21 cellular contexts compared by ENCODE assay signal in genomic region chr6:60671369-60671768, GRCh38.
DNase-seq lines count a peak whose midpoint lies in the region; ATAC-seq, FAIRE-seq and TF ChIP-seq lines count a peak whose summit lies in the region.
"Had no signal": no experiment of that assay in that cellular context is flagged by ENCODE, and none has a peak within 500 bp of the region (broad histone marks: within the 10 kb centered on the region; RNA-seq: fewer than 3 reads in every experiment).

No MANE protein-coding gene starts in this region.

- no peak overlapping the region for H3K23ac ChIP-seq in H1 (ENCODE audit: insufficient read length)

- H3K27me3 Mint-ChIP-seq in GM23338 (ENCODE audit: insufficient read depth, low read depth, poor library complexity), result peaks cover 8% of the 10 kb centered on the region
- H3K27me3 Mint-ChIP-seq: CD4-positive, alpha-beta memory T cell had no signal

- H2AFZ ChIP-seq in GM23338, result no peak overlapping the region
- H2AFZ ChIP-seq in H1 (ENCODE audit: low read length), result no peak overlapping the region

- no peak overlapping the region for H3K56ac ChIP-seq in H1 (replicated peaks; ENCODE audit: insufficient read length, low read depth, low read length)

- no peak overlapping the region for H3K14ac ChIP-seq in H1 (ENCODE audit: insufficient read length)

- H4K20me1 ChIP-seq in GM23338 (replicated peaks; ENCODE audit: insufficient read depth) (no peaks in the 10 kb centered on the region), H1 (replicated peaks in 1 of 2; ENCODE audit: control insufficient read depth in 1 of 2, insufficient read depth in 2 of 2, low read length in 2 of 2) (no peaks in the 10 kb centered on the region)
- H4K20me1 ChIP-seq: BLaER1 had no signal

- TF ChIP-seq POLR2A in H1 (IDR thresholded peaks at IDR 0.05; ENCODE audit: control extremely low read depth in 1 of 2, low read depth in 2 of 2, low read length in 2 of 2), result no peak

- POLR2A ChIA-PET in H1 (lab: Charles Lee; ENCODE audit: partially characterized antibody), result no interaction called here

- peak overlapping the region; percentile 29; the same call in 1 of the 2 replicates for H2BK5ac ChIP-seq in H1 (ENCODE audit: low read depth, low read length)

- H2BK12ac ChIP-seq in H1 (ENCODE audit: low read depth, low read length), result no peak overlapping the region

- peak; percentile 58 for ATAC-seq in GM23338
- ATAC-seq in GM18873 (IDR thresholded peaks at IDR 0.05; ENCODE audit: low FRiP score, unreplicated experiment), result no peak
- ATAC-seq in GM21390 (IDR thresholded peaks at IDR 0.05; ENCODE audit: unreplicated experiment), result no peak
- ATAC-seq: A549 had no signal

- H3F3A ChIP-seq in GM23338 (replicated peaks; ENCODE audit: low read depth), result no peaks in the 10 kb centered on the region

- TF ChIP-seq RAD21 in H1 (IDR thresholded peaks at IDR 0.05 in 1 of 2, conservative IDR thresholded peaks at IDR 0.05 in 1 of 2; ENCODE audit: low read depth in 2 of 2, low read length in 2 of 2), result no peak

- no peak for TF ChIP-seq EP300 in H1 (IDR thresholded peaks at IDR 0.05; ENCODE audit: borderline replicate concordance in 1 of 2, low read depth in 2 of 2, low read length in 2 of 2)

- H3K79me1 ChIP-seq in H1 (ENCODE audit: low read depth, low read length), result no peaks in the 10 kb centered on the region

- no peak overlapping the region; the same call in 1 of the 2 replicates for H3K27ac Mint-ChIP-seq in GM23338
- H3K27ac Mint-ChIP-seq: CD14-positive monocyte; CD4-positive, alpha-beta memory T cell had no signal

- no peak overlapping the region; the same call in 2 of the 3 replicates for H3K4me3 Mint-ChIP-seq in GM23338
- H3K4me3 Mint-ChIP-seq: CD14-positive monocyte; CD4-positive, alpha-beta memory T cell had no signal

- H3K36me3 ChIP-seq in GM23338 (ENCODE audit: insufficient read depth), result peaks cover 8% of the 10 kb centered on the region; the same call in 1 of the 2 replicates
- H3K36me3 ChIP-seq in HUES64 (ENCODE audit: insufficient read depth, low read length), result peaks cover 6% of the 10 kb centered on the region; the same call in 1 of the 2 replicates
- H3K36me3 ChIP-seq in H1 (ENCODE audit: control insufficient read depth in 2 of 4, insufficient read depth in 4 of 4, low read length in 3 of 4), result no peaks in the 10 kb centered on the region; a peak in 2 of 8 replicates
- no peaks in the 10 kb centered on the region for H3K36me3 ChIP-seq in iPS-18a (ENCODE audit: control insufficient read depth, low read depth, low read length)
- H3K36me3 ChIP-seq: BLaER1 had no signal

- no peak overlapping the region for H2BK120ac ChIP-seq in H1 (replicated peaks; ENCODE audit: low read depth, low read length)

- H3K4me1 ChIP-seq in GM23338 (ENCODE audit: insufficient read depth) (peaks cover 22% of the 10 kb centered on the region), HUES64 (ENCODE audit: insufficient read depth, low read length) (peaks cover 31% of the 10 kb centered on the region), H1 (replicated peaks in 1 of 4; ENCODE audit: control insufficient read depth in 3 of 4, insufficient read depth in 4 of 4, low read length in 3 of 4) (peaks cover 0 to 4% (median 0%) of the 10 kb centered on the region in 4 experiments; a peak in 1 of 7 replicates), iPS-18a (ENCODE audit: control insufficient read depth, low read depth, low read length) (peaks cover 13% of the 10 kb centered on the region)
- H3K4me1 ChIP-seq: A549, BLaER1 had no signal

- H4K8ac ChIP-seq in H1 (ENCODE audit: extremely low read depth, insufficient read depth, low read length), result no peak overlapping the region

- H3K27me3 ChIP-seq in GM23338 (ENCODE audit: insufficient read depth) (no peaks in the 10 kb centered on the region), HUES64 (ENCODE audit: insufficient read depth, low read length) (no peaks in the 10 kb centered on the region), H1 (replicated peaks in 1 of 4; ENCODE audit: control insufficient read depth in 3 of 4, extremely low read depth in 1 of 4, insufficient read depth in 3 of 4, low read length in 3 of 4) (no peaks in the 10 kb centered on the region), iPS-18a (ENCODE audit: control insufficient read depth, insufficient read depth, low read length) (no peaks in the 10 kb centered on the region)
- H3K27me3 ChIP-seq: BLaER1 had no signal

- no peak overlapping the region for H2AK5ac ChIP-seq in H1 (ENCODE audit: low read depth, low read length)

- H3K4me2 ChIP-seq in GM23338 (peak overlapping the region; percentile 8; the same call in 1 of the 2 replicates), H1 (ENCODE audit: insufficient read depth in 1 of 2, low read depth in 2 of 2, low read length in 2 of 2) (peak overlapping the region in 1 of 2 experiments; percentile 40; a peak in 3 of 4 replicates)
- H3K4me2 ChIP-seq: A549, BLaER1, KMS-11 had no signal

- peaks cover 33% of the 10 kb centered on the region for H3K4me1 Mint-ChIP-seq in GM23338
- H3K4me1 Mint-ChIP-seq: CD14-positive monocyte; CD4-positive, alpha-beta memory T cell had no signal

- H2BK20ac ChIP-seq in H1 (ENCODE audit: low read length), result no peak overlapping the region

- no peak for FAIRE-seq in H1 (lab: Jason Lieb, UNC)
- FAIRE-seq: A549, GM12892, HTR-8/SVneo had no signal

- no peak overlapping the region for H2BK15ac ChIP-seq in H1 (ENCODE audit: low read length)

- no peak overlapping the region for H3K4ac ChIP-seq in H1 (replicated peaks; ENCODE audit: insufficient read length, low read depth, low read length)

- H3K4me3 ChIP-seq in GM23338 (no peak overlapping the region), HUES64 (ENCODE audit: low read length) (peak overlapping the region; percentile 14; the same call in 1 of the 2 replicates), H1 (ENCODE audit: extremely low read depth in 1 of 4, insufficient read depth in 2 of 4, low read depth in 3 of 4, low read length in 4 of 4) (peak overlapping the region in 1 of 4 experiments; percentile 33; a peak in 1 of 8 replicates), iPS-18a (ENCODE audit: low read length) (no peak overlapping the region)
- H3K4me3 ChIP-seq: A549, BLaER1 had no signal

- peaks cover 50% of the 10 kb centered on the region for H3K9me3 Mint-ChIP-seq in GM23338

- no peaks in the 10 kb centered on the region for H3K23me2 ChIP-seq in H1 (ENCODE audit: low read depth, low read length)

- H3K27ac ChIP-seq in GM23338 (ENCODE audit: low read depth) (peak overlapping the region; percentile 2; the same call in 1 of the 2 replicates), HUES64 (ENCODE audit: low read depth, low read length) (peak overlapping the region; percentile 67), H1 (ENCODE audit: low read depth, low read length) (no peak overlapping the region), iPS-18a (ENCODE audit: low read length) (peak overlapping the region; percentile 39)
- H3K27ac ChIP-seq: 22Rv1, A549, BLaER1, KMS-11 had no signal

- CTCF ChIA-PET in H1 (lab: Charles Lee; ENCODE audit: partially characterized antibody), result interaction anchor here (1.5 kb wide), 1 partner anchor 24 kb away, joined by 5 read pairs; no protein-coding TSS in a partner anchor

- H4K91ac ChIP-seq in H1 (replicated peaks; ENCODE audit: insufficient read length, low read length), result no peak overlapping the region

- TF ChIP-seq CTCF in GM23338 (conservative IDR thresholded peaks at IDR 0.05; ENCODE audit: low read depth in 2 of 2) (no peak), H1 (IDR thresholded peaks at IDR 0.05; ENCODE audit: control extremely low read depth in 1 of 3, insufficient read depth in 1 of 3, low read depth in 1 of 3, low read length in 3 of 3) (no peak)

- H3K9me3 ChIP-seq in HUES64 (ENCODE audit: insufficient read depth, low read depth, low read length), result peaks cover 10% of the 10 kb centered on the region
- peaks cover 3 to 12% of the 10 kb centered on the region in 2 experiments; a peak in 2 of 4 replicates for H3K9me3 ChIP-seq in H1 (ENCODE audit: insufficient read depth in 2 of 2, low read depth in 1 of 2, low read length in 1 of 2)
- peaks cover 15% of the 10 kb centered on the region for H3K9me3 ChIP-seq in iPS-18a (ENCODE audit: control insufficient read depth, low read depth, low read length)
- H3K9me3 ChIP-seq: A549, BLaER1 had no signal

- H3K36me3 Mint-ChIP-seq in GM23338 (ENCODE audit: low read depth), result peaks cover 64% of the 10 kb centered on the region
- H3K36me3 Mint-ChIP-seq: CD14-positive monocyte; CD4-positive, alpha-beta memory T cell had no signal

- H3K9ac ChIP-seq in HUES64 (ENCODE audit: low read depth, low read length), result no peak overlapping the region
- H3K9ac ChIP-seq in H1 (replicated peaks in 1 of 4; ENCODE audit: extremely low read depth in 1 of 4, low read depth in 3 of 4, low read length in 3 of 4), result no peak overlapping the region
- no peak overlapping the region for H3K9ac ChIP-seq in iPS-18a (ENCODE audit: low read length)
- H3K9ac ChIP-seq: BLaER1, KMS-11 had no signal

- peaks cover 4% of the 10 kb centered on the region; the same call in 1 of the 2 replicates for H3K9me2 ChIP-seq in GM23338 (ENCODE audit: insufficient read depth)

- DNase-seq in GM23338 (ENCODE audit: low spot score) (peak; percentile 52), H1 (ENCODE audit: low read depth in 1 of 2, low spot score in 2 of 2) (no peak), NCI-H1436 (lab: John Stamatoyannopoulos, UW) (no peak)
- DNase-seq in effector CD4-positive, alpha-beta T cell, result no peak
- DNase-seq: AML-193; CD4-positive, alpha-beta memory T cell; DMS153; DMS79; GDM1; HCEC 1CT had no signal

- no peak overlapping the region for H3K18ac ChIP-seq in H1 (ENCODE audit: extremely low read depth, low read length)

- no peak overlapping the region for H4K5ac ChIP-seq in H1 (ENCODE audit: insufficient read length, low read depth, low read length)

- no peaks in the 10 kb centered on the region for H3K79me2 ChIP-seq in GM23338 (replicated peaks; ENCODE audit: insufficient read depth)
- H3K79me2 ChIP-seq in H1 (ENCODE audit: control insufficient read depth in 1 of 2, insufficient read depth in 2 of 2, low read length in 2 of 2), result no peaks in the 10 kb centered on the region

TF ChIP-seq in GM23338, 12 proteins besides CTCF, POLR2A, EP300 and RAD21:
- TF ChIP-seq CREB1 (CRISPR knock-in tag; IDR thresholded peaks at IDR 0.05; ENCODE audit: low read depth), result no peak
- peak; percentile 90 for TF ChIP-seq NANOG (IDR thresholded peaks at IDR 0.05; ENCODE audit: borderline replicate concordance)

TF ChIP-seq in H1, 55 proteins besides CTCF, POLR2A, EP300 and RAD21 (continues in another document):
- TF ChIP-seq JUN (IDR thresholded peaks at IDR 0.05; ENCODE audit: low read depth, low read length) (no peak), MAX (IDR thresholded peaks at IDR 0.05) (no peak), NRF1 (IDR thresholded peaks at IDR 0.05; ENCODE audit: low read depth, low read length) (no peak), NANOG (IDR thresholded peaks at IDR 0.05; ENCODE audit: insufficient read depth, low read depth, low read length, poor library complexity, severe bottlenecking) (no peak), CREB1 (IDR thresholded peaks at IDR 0.05) (no peak), CHD2 (IDR thresholded peaks at IDR 0.05; ENCODE audit: low read length) (no peak)
